1 cellular context compared by ENCODE assay signal in genomic region chr1:2574350-2574749, GRCh38.
A peak's percentile ranks its signal among the peaks of the same experiment; 100 is the strongest.
TF ChIP-seq lines count a peak whose summit lies in the region.

No MANE protein-coding gene starts in this region.

TF ChIP-seq in K562, 482 proteins besides CTCF, POLR2A, EP300 and RAD21:
- 0 out of 2 replicates have a peak, but pooled peaks have one; percentile 15 for TF ChIP-seq L3MBTL2 (IDR thresholded peaks at IDR 0.05)
- TF ChIP-seq C11orf30 (IDR thresholded peaks at IDR 0.05; ENCODE audit: low read depth): no peak
- TF ChIP-seq ZNF175 (CRISPR knock-in tag; IDR thresholded peaks at IDR 0.05; ENCODE audit: low read depth): no peak
- TF ChIP-seq MAFG (tag; conservative IDR thresholded peaks at IDR 0.05): no peak
- no peak for TF ChIP-seq AFF1 (IDR thresholded peaks at IDR 0.05; ENCODE audit: low read depth in 1 of 2, partially characterized antibody in 2 of 2)
- TF ChIP-seq GABPB2 (CRISPR knock-in tag; conservative IDR thresholded peaks at IDR 0.05): no peak
- TF ChIP-seq BMI1 (IDR thresholded peaks at IDR 0.05; ENCODE audit: low read length): no peak
- TF ChIP-seq COPS2 (conservative IDR thresholded peaks at IDR 0.05): no peak
- TF ChIP-seq KDM5B (IDR thresholded peaks at IDR 0.05; ENCODE audit: insufficient replicate concordance, low read depth, low read length): no peak
- no peak for TF ChIP-seq NUFIP1 (IDR thresholded peaks at IDR 0.05; ENCODE audit: partially characterized antibody)
- TF ChIP-seq MGA (IDR thresholded peaks at IDR 0.05): peak; percentile 35; the same call in 1 of the 2 replicates
- peak; percentile 83 for TF ChIP-seq PRDM10 (IDR thresholded peaks at IDR 0.05; ENCODE audit: partially characterized antibody)
- no peak for TF ChIP-seq NEUROD1 (IDR thresholded peaks at IDR 0.05; ENCODE audit: borderline replicate concordance, low read depth, low read length, partially characterized antibody)
